8 cellular contexts compared by ENCODE assay signal in the genomic region with DNA sequence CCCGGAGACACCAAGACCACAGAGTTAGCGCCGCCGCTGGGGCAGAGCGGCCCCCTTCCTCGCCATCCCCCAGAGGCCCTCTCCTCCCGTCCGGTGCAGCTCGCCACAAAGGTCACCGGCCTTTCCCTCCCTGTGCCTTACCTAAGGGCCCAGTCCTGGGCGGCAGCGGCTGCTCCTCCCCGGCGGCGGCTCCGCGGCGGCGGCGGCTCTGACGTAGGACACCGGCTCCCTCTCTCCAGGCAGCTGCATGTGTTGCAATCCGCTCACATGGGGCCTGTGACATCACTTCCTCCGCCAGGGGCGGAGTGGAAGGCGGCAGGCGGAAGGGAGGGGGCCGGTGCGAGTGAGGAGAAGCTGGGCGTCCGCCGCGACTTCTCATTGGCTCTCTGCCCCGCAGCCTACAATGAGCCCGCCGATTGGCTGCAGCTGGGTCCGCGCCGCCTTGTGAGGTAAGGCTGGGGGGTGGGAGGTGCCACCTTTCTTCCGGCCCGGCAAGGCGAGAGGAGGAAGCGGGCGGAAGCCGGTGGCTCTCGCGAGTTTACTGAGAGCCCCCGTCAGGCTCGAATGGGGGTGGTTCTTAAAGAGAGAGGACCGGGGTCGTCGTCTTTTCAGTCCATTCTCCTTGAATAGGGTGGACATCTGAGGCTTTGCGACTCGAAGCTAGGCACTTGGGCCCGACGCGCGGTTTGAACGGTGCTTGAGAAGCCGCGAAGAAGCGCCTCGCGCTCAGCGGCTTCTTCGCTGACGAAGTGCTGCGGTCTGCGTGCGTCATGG. TPM values are rescaled to one million over a fixed set of nuclear protein-coding genes. Genes with fewer than 3 reads are reported as not detected.
DNase-seq lines count a peak whose midpoint lies in the region; ATAC-seq and TF ChIP-seq lines count a peak whose summit lies in the region.

TSS of gene ETF1 (minus strand) at position 281 of the 774 bp plus-strand sequence. CDS start 318 bp downstream, outside the sequence.

- peak within 1 kb of the TSS; percentile 20 for H2AFZ ChIP-seq in fibroblast of lung (ENCODE audit: low read length)

- H3K4me3 Mint-ChIP-seq in activated T-helper 2 cell treated with anti-CD3 and anti-CD28 coated beads, Interferon-gamma antibody, Interleukin-2, Interleukin-4, amounts not matched to agents 10 μg/mL and 5 μg/mL and 100 μg/mL, durations not matched to agents 14 hours and 24 hours and 36 hours (ENCODE audit: low read depth), result peak within 1 kb of the TSS; percentile 100
- peak within 1 kb of the TSS; percentile 94 to 100 (median 100) for H3K4me3 Mint-ChIP-seq in naive thymus-derived CD8-positive, alpha-beta T cell

- TF ChIP-seq CTCF in RWPE2 (IDR thresholded peaks at IDR 0.05; ENCODE audit: poor library complexity, severe bottlenecking) (no peak), fibroblast of lung (conservative IDR thresholded peaks at IDR 0.05 in 1 of 2, IDR thresholded peaks at IDR 0.05 in 1 of 2; ENCODE audit: low read depth in 1 of 2, low read length in 2 of 2) (no peak)

- peak; percentile 100 for DNase-seq in EH (ENCODE audit: low read depth)
- DNase-seq in H4 (ENCODE audit: low spot score), result peak; percentile 100
- DNase-seq in LoVo (ENCODE audit: low spot score), result peak; percentile 100
- peak; percentile 100 for DNase-seq in RWPE2 (ENCODE audit: low spot score)
- DNase-seq in activated T-helper 2 cell treated with anti-CD3 and anti-CD28 coated beads, Interferon-gamma antibody, Interleukin-2, Interleukin-4, amounts not matched to agents 10 μg/mL and 5 μg/mL and 100 μg/mL, durations not matched to agents 14 hours and 24 hours and 36 hours (ENCODE audit: low spot score), result peak; percentile 100
- peak; percentile 99 to 100 for DNase-seq in fibroblast of lung (ENCODE audit: low read depth in 2 of 2)
- peak; percentile 97 to 100 (median 100) for DNase-seq in naive thymus-derived CD8-positive, alpha-beta T cell
- DNase-seq in stimulated activated naive CD4-positive, alpha-beta T cell (lab: John Stamatoyannopoulos, UW), result peak; percentile 96 to 100 (median 100)

- peak within 1 kb of the TSS; percentile 80 for H3K4me2 ChIP-seq in fibroblast of lung (ENCODE audit: extremely low read depth, insufficient read depth, low read length)

- H3K4me3 ChIP-seq in RWPE2 (ENCODE audit: severe bottlenecking) (peak within 1 kb of the TSS; percentile 84), fibroblast of lung (replicated peaks in 1 of 4; ENCODE audit: control extremely low read depth in 1 of 4, insufficient read depth in 1 of 4, low read depth in 3 of 4, low read length in 4 of 4) (peak within 1 kb of the TSS; percentile 90 to 99 (median 94))

- intact Hi-C loops in activated T-helper 2 cell treated with anti-CD3 and anti-CD28 coated beads, Interferon-gamma antibody, Interleukin-2, Interleukin-4, amounts not matched to agents 10 μg/mL and 5 μg/mL and 100 μg/mL, durations not matched to agents 14 hours and 24 hours and 36 hours (cut with micrococcal nuclease), result loop anchor here (1.0 to 10.0 kb wide), 7 partner anchors 32 to 752 kb away; partner anchors contain the start of genes BRD8, EGR1, HSPA9 and KDM3B

- no peaks in the 10 kb centered on the region for H4K20me1 ChIP-seq in fibroblast of lung (ENCODE audit: control insufficient read depth, extremely low read depth, insufficient read depth, low read length)

- H3K79me2 ChIP-seq in fibroblast of lung (ENCODE audit: control insufficient read depth, insufficient read depth, low read length), result peaks cover 88% of the 10 kb centered on the region

- peaks cover 65% of the 10 kb centered on the region for H3K36me3 Mint-ChIP-seq in activated T-helper 2 cell treated with anti-CD3 and anti-CD28 coated beads, Interferon-gamma antibody, Interleukin-2, Interleukin-4, amounts not matched to agents 10 μg/mL and 5 μg/mL and 100 μg/mL, durations not matched to agents 14 hours and 24 hours and 36 hours (ENCODE audit: low read depth)
- H3K36me3 Mint-ChIP-seq in naive thymus-derived CD8-positive, alpha-beta T cell, result peaks cover 0 to 16% (median 1%) of the 10 kb centered on the region in 3 donors

- ATAC-seq in RWPE2 (ENCODE audit: low read depth), result peak; percentile 86
- ATAC-seq in naive thymus-derived CD8-positive, alpha-beta T cell, result peak; percentile 86 to 87

- H3K27me3 Mint-ChIP-seq in activated T-helper 2 cell treated with anti-CD3 and anti-CD28 coated beads, Interferon-gamma antibody, Interleukin-2, Interleukin-4, amounts not matched to agents 10 μg/mL and 5 μg/mL and 100 μg/mL, durations not matched to agents 14 hours and 24 hours and 36 hours (ENCODE audit: low read depth), result no peaks in the 10 kb centered on the region
- no peaks in the 10 kb centered on the region for H3K27me3 Mint-ChIP-seq in naive thymus-derived CD8-positive, alpha-beta T cell

- H3K9me3 Mint-ChIP-seq in activated T-helper 2 cell treated with anti-CD3 and anti-CD28 coated beads, Interferon-gamma antibody, Interleukin-2, Interleukin-4, amounts not matched to agents 10 μg/mL and 5 μg/mL and 100 μg/mL, durations not matched to agents 14 hours and 24 hours and 36 hours, result no peaks in the 10 kb centered on the region
- H3K9me3 Mint-ChIP-seq in naive thymus-derived CD8-positive, alpha-beta T cell, result no peaks in the 10 kb centered on the region

- H3K36me3 ChIP-seq in RWPE2 (ENCODE audit: low read depth), result peaks cover 44% of the 10 kb centered on the region
- no peaks in the 10 kb centered on the region for H3K36me3 ChIP-seq in fibroblast of lung (ENCODE audit: control insufficient read depth, insufficient read depth, low read length)

- POLR2A ChIA-PET in naive thymus-derived CD8-positive, alpha-beta T cell (lab: Charles Lee), result interaction anchor here (0.5 to 3.1 kb wide), 29 partner anchors 8 to 861 kb away, joined by 3 to 65 read pairs (median 4); partner anchors contain the start of genes BRD8, CDC25C, EGR1 and FAM53C

- H3K9ac ChIP-seq in fibroblast of lung (ENCODE audit: insufficient read depth, low read length), result peak within 1 kb of the TSS; percentile 100

- no peaks in the 10 kb centered on the region for H3K9me3 ChIP-seq in RWPE2 (ENCODE audit: severe bottlenecking)
- no peaks in the 10 kb centered on the region for H3K9me3 ChIP-seq in fibroblast of lung (ENCODE audit: control insufficient read depth, insufficient read depth, low read depth, low read length)

- peak within 1 kb of the TSS; percentile 100 for H3K27ac Mint-ChIP-seq in activated T-helper 2 cell treated with anti-CD3 and anti-CD28 coated beads, Interferon-gamma antibody, Interleukin-2, Interleukin-4, amounts not matched to agents 10 μg/mL and 5 μg/mL and 100 μg/mL, durations not matched to agents 14 hours and 24 hours and 36 hours
- peak within 1 kb of the TSS; percentile 99 to 100 (median 100) for H3K27ac Mint-ChIP-seq in naive thymus-derived CD8-positive, alpha-beta T cell

- H3K27me3 ChIP-seq in RWPE2 (ENCODE audit: insufficient read depth, poor library complexity, severe bottlenecking) (no peaks in the 10 kb centered on the region), fibroblast of lung (ENCODE audit: control insufficient read depth, insufficient read depth, low read length) (no peaks in the 10 kb centered on the region)

- H3K4me1 ChIP-seq in RWPE2 (ENCODE audit: insufficient read depth, poor library complexity, severe bottlenecking), result peaks cover 41% of the 10 kb centered on the region
- H3K4me1 ChIP-seq in fibroblast of lung (ENCODE audit: control insufficient read depth, extremely low read depth, insufficient read depth, low read length), result no peaks in the 10 kb centered on the region

- H3K4me1 Mint-ChIP-seq in activated T-helper 2 cell treated with anti-CD3 and anti-CD28 coated beads, Interferon-gamma antibody, Interleukin-2, Interleukin-4, amounts not matched to agents 10 μg/mL and 5 μg/mL and 100 μg/mL, durations not matched to agents 14 hours and 24 hours and 36 hours (ENCODE audit: low read depth), result peaks cover 56% of the 10 kb centered on the region
- H3K4me1 Mint-ChIP-seq in naive thymus-derived CD8-positive, alpha-beta T cell, result peaks cover 35 to 79% (median 74%) of the 10 kb centered on the region in 4 donors

- H3K27ac ChIP-seq in RWPE2 (ENCODE audit: poor library complexity, severe bottlenecking) (peak within 1 kb of the TSS; percentile 67), fibroblast of lung (ENCODE audit: insufficient read depth, low read length) (peak within 1 kb of the TSS; percentile 98)

RNA-seq across cellular contexts. Expression of gene ETF1, which starts in this region (rescaled TPM):
- 163 and 179 TPM in 2 replicates for total RNA-seq in H4 (2014; rRNA removed; shearing (Covaris generic))
- total RNA-seq in activated T-helper 2 cell treated with anti-CD3 and anti-CD28 coated beads, Interferon-gamma antibody, Interleukin-2, Interleukin-4, amounts not matched to agents 10 μg/mL and 5 μg/mL and 100 μg/mL, durations not matched to agents 14 hours and 24 hours and 36 hours, result 169 and 170 TPM in 2 replicates
- total RNA-seq in fibroblast of lung, result 117 and 118 TPM in 2 replicates
- polyA plus RNA-seq in fibroblast of lung, result 94.0 and 103 TPM in 2 replicates
- 83.5 and 97.2 TPM in 2 replicates for polyA plus RNA-seq in fibroblast of lung (2012)
- polyA minus RNA-seq in fibroblast of lung (ENCODE audit: low replicate concordance), result 9.8 and 13.2 TPM in 2 replicates
- total RNA-seq in naive thymus-derived CD8-positive, alpha-beta T cell, result 10 to 100 TPM; 43.4 to 49.0 TPM
- 10 to 100 TPM; 21.5 to 27.5 (median 24.1) TPM for polyA plus RNA-seq in naive thymus-derived CD8-positive, alpha-beta T cell

Comparison
In these comparisons a context has a peak if more than half of its experiments do, and no peak if none do; other contexts are left out.
1. Peak in every context shown above with its lines: DNase-seq, ATAC-seq, H3K4me3 ChIP-seq and H3K27ac ChIP-seq.